In the genomic region with DNA sequence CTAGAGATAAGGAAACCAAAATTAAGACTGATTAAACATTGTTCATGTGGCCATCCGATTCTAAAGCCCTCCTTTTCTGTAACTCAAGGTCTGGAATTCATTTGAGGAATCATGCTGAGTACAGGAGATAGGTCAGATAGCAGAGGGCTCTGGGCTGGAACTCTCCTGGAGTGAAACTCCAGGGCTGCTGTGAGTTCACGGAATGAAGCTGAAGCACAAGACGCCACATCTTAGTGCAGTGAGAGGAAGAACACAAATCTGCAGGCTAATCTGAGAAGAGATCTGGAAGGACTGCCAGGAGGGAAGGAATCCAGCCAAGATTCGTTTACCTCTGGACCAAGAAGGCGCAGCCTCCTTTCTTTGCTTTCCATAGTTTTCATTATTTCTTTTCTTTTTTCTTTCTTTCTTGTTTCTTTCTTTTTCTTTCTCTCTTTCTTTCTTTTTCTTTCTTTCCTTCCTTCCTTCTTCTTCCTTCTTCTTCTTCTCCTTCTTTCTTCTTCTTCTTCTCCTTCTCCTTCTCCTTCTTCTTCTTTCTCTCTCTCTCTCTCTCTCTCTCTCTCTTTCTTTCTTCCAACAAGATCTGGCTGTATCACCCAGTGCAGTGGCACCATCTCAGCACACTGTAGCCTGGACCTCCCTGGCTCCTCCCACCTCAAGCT, we compare ENCODE assay signal across 19 cellular contexts.
DNase-seq lines count a peak whose midpoint lies in the region; ATAC-seq and TF ChIP-seq lines count a peak whose summit lies in the region.
"Had no signal": no experiment of that assay in that cellular context is flagged by ENCODE, and none has a peak within 500 bp of the region (broad histone marks: within the 10 kb centered on the region; RNA-seq: fewer than 3 reads in every experiment).

No MANE protein-coding gene starts in this region.

- H3K27me3 ChIP-seq in BJ (ENCODE audit: control insufficient read depth, insufficient read depth, low read length) (no peaks in the 10 kb centered on the region), SK-N-SH (ENCODE audit: insufficient read depth) (no peaks in the 10 kb centered on the region)
- H3K27me3 ChIP-seq in naive thymus-derived CD4-positive, alpha-beta T cell (ENCODE audit: control insufficient read depth in 2 of 2, insufficient read depth in 2 of 2, low read length in 2 of 2), result no peaks in the 10 kb centered on the region
- H3K27me3 ChIP-seq: dorsolateral prefrontal cortex had no signal

- no peaks in the 10 kb centered on the region for H3K9me3 ChIP-seq in SK-N-SH
- H3K9me3 ChIP-seq in naive thymus-derived CD4-positive, alpha-beta T cell (ENCODE audit: control insufficient read depth in 2 of 3, low read length in 3 of 3), result no peaks in the 10 kb centered on the region

- no peaks in the 10 kb centered on the region for H3K79me2 ChIP-seq in SK-N-SH (ENCODE audit: insufficient read depth)

- H3K9me2 ChIP-seq in SK-N-SH, result no peaks in the 10 kb centered on the region

- H3K36me3 ChIP-seq in BJ (ENCODE audit: control insufficient read depth, insufficient read depth, low read length) (no peaks in the 10 kb centered on the region), SK-N-SH (replicated peaks in 1 of 2; ENCODE audit: control insufficient read depth in 1 of 2, insufficient read depth in 2 of 2, low read length in 1 of 2) (no peaks in the 10 kb centered on the region)
- no peaks in the 10 kb centered on the region for H3K36me3 ChIP-seq in naive thymus-derived CD4-positive, alpha-beta T cell (ENCODE audit: control insufficient read depth in 2 of 3, insufficient read depth in 3 of 3, low read length in 3 of 3)

- 41% methylated on average over 5 of the region's 5 CpGs for WGBS in SK-N-SH (ENCODE audit: low lambda C conversion rate)

- no peak; the same call in 1 of the 2 replicates for TF ChIP-seq RAD21 in SK-N-SH (IDR thresholded peaks at IDR 0.05; ENCODE audit: low read length)

- H3K27ac ChIP-seq in SK-N-SH (ENCODE audit: low read depth in 2 of 2, low read length in 1 of 2), result peak overlapping the region in 1 of 2 experiments; percentile 74; a peak in 2 of 4 replicates
- no peak overlapping the region for H3K27ac ChIP-seq in naive thymus-derived CD4-positive, alpha-beta T cell (ENCODE audit: low read depth, low read length)
- H3K27ac ChIP-seq: dorsolateral prefrontal cortex, epithelial cell of prostate had no signal

- no peaks in the 10 kb centered on the region for H3K27me3 Mint-ChIP-seq in osteocyte (ENCODE audit: unreplicated experiment)
- H3K27me3 Mint-ChIP-seq in naive thymus-derived CD4-positive, alpha-beta T cell, result no peaks in the 10 kb centered on the region
- H3K27me3 Mint-ChIP-seq: type B pancreatic cell had no signal

- H3K9ac ChIP-seq in SK-N-SH, result no peak overlapping the region

- no peaks in the 10 kb centered on the region for H3F3A ChIP-seq in SK-N-SH (replicated peaks; ENCODE audit: insufficient read depth)

- no peaks in the 10 kb centered on the region for H4K20me1 ChIP-seq in SK-N-SH (ENCODE audit: insufficient read depth)

- peaks cover 0 to 3% of the 10 kb centered on the region in 2 experiments; a peak in 2 of 4 replicates for H3K4me1 ChIP-seq in SK-N-SH (ENCODE audit: control insufficient read depth in 1 of 2, insufficient read depth in 2 of 2, low read depth in 1 of 2, low read length in 1 of 2)
- H3K4me1 ChIP-seq in naive thymus-derived CD4-positive, alpha-beta T cell (ENCODE audit: control insufficient read depth in 2 of 2, insufficient read depth in 2 of 2, low read length in 2 of 2), result no peaks in the 10 kb centered on the region

- intact Hi-C loops in naive thymus-derived CD4-positive, alpha-beta T cell (cut with micrococcal nuclease), result no loop called here

- TF ChIP-seq EP300 in SK-N-SH (IDR thresholded peaks at IDR 0.05; ENCODE audit: borderline replicate concordance in 1 of 2, low read depth in 1 of 2, low read length in 1 of 2), result 0 out of 4 replicates have a peak, but pooled peaks of 1 of the 2 experiments have one; percentile 17

- H3K4me3 Mint-ChIP-seq in osteocyte (ENCODE audit: unreplicated experiment), result no peak overlapping the region
- no peak overlapping the region for H3K4me3 Mint-ChIP-seq in naive thymus-derived CD4-positive, alpha-beta T cell
- H3K4me3 Mint-ChIP-seq: activated CD8-positive, alpha-beta T cell treated with anti-CD3 and anti-CD28 coated beads, Interleukin-2, amount 10 ng/mL, durations not matched to agents 7 days and 5 days; activated T-cell treated with anti-CD3 and anti-CD28 coated beads, Interleukin-2, amount 50 U/mL, for 72 hours; CD14-positive monocyte; stimulated activated effector memory CD8-positive, alpha-beta T cell treated with anti-CD3 and anti-CD28 coated beads, Interleukin-12 subunit alpha, Interleukin-12 subunit beta, amount 100 ng/mL, for 72 hours; type B pancreatic cell had no signal

- ATAC-seq in naive thymus-derived CD4-positive, alpha-beta T cell, result no peak
- no peak for ATAC-seq in GM18858 (IDR thresholded peaks at IDR 0.05; ENCODE audit: unreplicated experiment)
- ATAC-seq: activated CD8-positive, alpha-beta T cell treated with anti-CD3 and anti-CD28 coated beads, Interleukin-2, amount 10 ng/mL, durations not matched to agents 7 days and 5 days; activated naive CD4-positive, alpha-beta T cell treated with anti-CD3 and anti-CD28 coated beads, Interleukin-2, amount 50 U/mL, for 72 hours; activated T-cell treated with anti-CD3 and anti-CD28 coated beads, Interleukin-2, amount 50 U/mL, for 72 hours; stimulated activated effector memory CD8-positive, alpha-beta T cell treated with anti-CD3 and anti-CD28 coated beads, Interleukin-12 subunit alpha, Interleukin-12 subunit beta, amount 100 ng/mL, for 72 hours had no signal

- H2AFZ ChIP-seq in SK-N-SH (ENCODE audit: low read depth), result peak overlapping the region; percentile 41; the same call in 1 of the 2 replicates

- CTCF ChIA-PET in BJ (lab: Yijun Ruan, JAX), result no interaction called here
- CTCF ChIA-PET in SK-N-SH (lab: Yijun Ruan, JAX), result interaction anchor here (1.0 to 1.2 kb wide), 2 partner anchors 10 to 429 kb away, joined by 3 read pairs; no protein-coding TSS in a partner anchor
- CTCF ChIA-PET in naive thymus-derived CD4-positive, alpha-beta T cell (lab: Charles Lee), result no interaction called here

- no peak overlapping the region for H3K4me2 ChIP-seq in SK-N-SH

- H3K36me3 Mint-ChIP-seq in osteocyte (ENCODE audit: unreplicated experiment), result no peaks in the 10 kb centered on the region
- peaks cover 0 to 11% (median under 1%) of the 10 kb centered on the region in 5 donors for H3K36me3 Mint-ChIP-seq in naive thymus-derived CD4-positive, alpha-beta T cell
- H3K36me3 Mint-ChIP-seq: stimulated activated effector memory CD8-positive, alpha-beta T cell treated with anti-CD3 and anti-CD28 coated beads, Interleukin-12 subunit alpha, Interleukin-12 subunit beta, amount 100 ng/mL, for 72 hours; type B pancreatic cell had no signal

- DNase-seq in BJ (ENCODE audit: low read depth), result peak; percentile 1
- peak; percentile 16 for DNase-seq in SK-N-SH
- DNase-seq in fibroblast of mammary gland (ENCODE audit: low read depth), result peak; percentile 3
- DNase-seq in osteocyte (ENCODE audit: extremely low spot score, unreplicated experiment), result no peak
- no peak for DNase-seq in naive thymus-derived CD4-positive, alpha-beta T cell
- DNase-seq in stimulated activated CD4-positive, alpha-beta T cell treated with anti-CD3 and anti-CD28 coated beads, Interleukin-15, amount 100 ng/mL, for 24 hours, result no peak
- no peak for DNase-seq in midbrain (lab: John Stamatoyannopoulos, UW)
- DNase-seq: activated CD8-positive, alpha-beta T cell treated with anti-CD3 and anti-CD28 coated beads, Interleukin-2, amount 10 ng/mL, durations not matched to agents 7 days and 5 days; activated T-cell treated with anti-CD3 and anti-CD28 coated beads, Interleukin-2, amount 50 U/mL, for 72 hours; dorsolateral prefrontal cortex; NCI-H1930; NCI-H345; NK-92 treated with Interleukin-12 subunit alpha and Interleukin-12 subunit beta, amount 100 ng/mL, for 24 hours had no signal

- POLR2A ChIA-PET in BJ (lab: Charles Lee), result no interaction called here
- POLR2A ChIA-PET in SK-N-SH (lab: Yijun Ruan, JAX), result no interaction called here
- POLR2A ChIA-PET in naive thymus-derived CD4-positive, alpha-beta T cell (lab: Charles Lee), result no interaction called here

- TF ChIP-seq CTCF in BJ (IDR thresholded peaks at IDR 0.05; ENCODE audit: insufficient read depth, low read depth, low read length) (no peak), SK-N-SH (IDR thresholded peaks at IDR 0.05) (no peak), fibroblast of mammary gland (conservative IDR thresholded peaks at IDR 0.05; ENCODE audit: control insufficient read depth, insufficient read depth, low read depth, low read length) (no peak), osteocyte (IDR thresholded peaks at IDR 0.05) (no peak)

- peaks cover 4% of the 10 kb centered on the region for H3K9me3 Mint-ChIP-seq in osteocyte (ENCODE audit: unreplicated experiment)
- H3K9me3 Mint-ChIP-seq in naive thymus-derived CD4-positive, alpha-beta T cell, result peaks cover 0 to 10% (median 3%) of the 10 kb centered on the region in 11 donors
- H3K9me3 Mint-ChIP-seq: type B pancreatic cell had no signal

- H3K27ac Mint-ChIP-seq in osteocyte (ENCODE audit: unreplicated experiment), result peak overlapping the region; percentile 43
- no peak overlapping the region for H3K27ac Mint-ChIP-seq in naive thymus-derived CD4-positive, alpha-beta T cell
- H3K27ac Mint-ChIP-seq: activated CD8-positive, alpha-beta T cell treated with anti-CD3 and anti-CD28 coated beads, Interleukin-2, amount 10 ng/mL, durations not matched to agents 7 days and 5 days; activated naive CD4-positive, alpha-beta T cell treated with anti-CD3 and anti-CD28 coated beads, Interleukin-2, amount 50 U/mL, for 72 hours; activated T-cell treated with anti-CD3 and anti-CD28 coated beads, Interleukin-2, amount 50 U/mL, for 72 hours; stimulated activated effector memory CD8-positive, alpha-beta T cell treated with anti-CD3 and anti-CD28 coated beads, Interleukin-12 subunit alpha, Interleukin-12 subunit beta, amount 100 ng/mL, for 72 hours; type B pancreatic cell had no signal

- H3K4me3 ChIP-seq in BJ (ENCODE audit: low read depth, low read length) (no peak overlapping the region), SK-N-SH (ENCODE audit: low read depth in 2 of 2, low read length in 1 of 2) (0 out of 4 replicates have a peak overlapping the region, but pooled peaks of 1 of the 2 experiments have one; percentile 7), fibroblast of mammary gland (ENCODE audit: control insufficient read depth, low read depth, low read length) (no peak overlapping the region)
- no peak overlapping the region for H3K4me3 ChIP-seq in naive thymus-derived CD4-positive, alpha-beta T cell (ENCODE audit: low read length)
- H3K4me3 ChIP-seq: dorsolateral prefrontal cortex had no signal

- peaks cover 8% of the 10 kb centered on the region for H3K4me1 Mint-ChIP-seq in osteocyte (ENCODE audit: unreplicated experiment)
- no peaks in the 10 kb centered on the region for H3K4me1 Mint-ChIP-seq in naive thymus-derived CD4-positive, alpha-beta T cell
- H3K4me1 Mint-ChIP-seq: CD14-positive monocyte; stimulated activated effector memory CD8-positive, alpha-beta T cell treated with anti-CD3 and anti-CD28 coated beads, Interleukin-12 subunit alpha, Interleukin-12 subunit beta, amount 100 ng/mL, for 72 hours had no signal

Comparison
In these comparisons a context has a peak if more than half of its experiments do, and no peak if none do; other contexts are left out.
1. DNase-seq: peak in BJ (single experiment), SK-N-SH (single experiment) and fibroblast of mammary gland (single experiment); none in osteocyte (single experiment), naive thymus-derived CD4-positive, alpha-beta T cell (0 of 9), stimulated activated CD4-positive, alpha-beta T cell treated with anti-CD3 and anti-CD28 coated beads, Interleukin-15, amount 100 ng/mL, for 24 hours (single experiment) and midbrain (single experiment).